Comparison of ENCODE assay signal across 1 cellular context in the genomic region with DNA sequence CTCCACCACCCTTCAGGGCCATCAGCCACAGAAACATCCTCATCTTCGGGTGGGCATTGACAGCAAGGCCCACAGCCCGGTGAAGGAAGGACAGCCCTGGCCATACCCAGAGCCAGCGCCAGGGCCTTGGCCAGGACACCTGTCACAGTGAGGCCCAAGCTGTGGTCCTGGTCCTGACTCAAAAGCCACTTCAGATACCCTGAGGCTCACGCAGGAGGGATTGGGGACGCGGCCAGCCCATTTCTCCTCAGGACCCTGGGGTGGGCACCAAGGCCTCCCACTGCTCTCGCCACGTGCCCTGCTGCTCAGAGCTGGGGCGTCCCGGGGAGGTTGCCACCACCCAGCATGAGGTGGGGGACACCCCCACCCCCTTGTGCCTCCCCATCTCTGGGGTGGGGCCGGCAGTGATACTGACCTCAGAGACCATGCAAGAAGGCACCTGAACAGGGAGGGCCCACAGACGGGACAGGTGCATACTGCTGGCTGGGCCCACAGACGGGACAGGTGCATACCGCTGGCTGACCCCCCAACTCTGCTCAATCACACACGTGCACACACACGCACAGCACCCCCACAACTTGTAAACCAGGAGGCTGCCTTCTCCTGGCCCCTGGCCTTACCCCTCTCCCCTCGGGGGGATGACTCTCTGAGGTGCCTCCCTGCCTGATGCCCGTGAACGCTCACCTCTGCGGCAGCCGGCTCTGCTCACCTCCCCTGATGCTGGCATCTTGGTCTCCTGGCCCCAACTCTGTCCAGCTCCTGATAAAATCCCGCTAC.
TF ChIP-seq lines count a peak whose summit lies in the region.

No MANE protein-coding gene starts in this region.

TF ChIP-seq in HEK293, 187 proteins besides CTCF, POLR2A, EP300 and RAD21 (continued from another document):
- no peak for TF ChIP-seq ZNF776 (tag by site-specific recombination; IDR thresholded peaks at IDR 0.05; ENCODE audit: borderline replicate concordance)
- TF ChIP-seq, protein P1, sequence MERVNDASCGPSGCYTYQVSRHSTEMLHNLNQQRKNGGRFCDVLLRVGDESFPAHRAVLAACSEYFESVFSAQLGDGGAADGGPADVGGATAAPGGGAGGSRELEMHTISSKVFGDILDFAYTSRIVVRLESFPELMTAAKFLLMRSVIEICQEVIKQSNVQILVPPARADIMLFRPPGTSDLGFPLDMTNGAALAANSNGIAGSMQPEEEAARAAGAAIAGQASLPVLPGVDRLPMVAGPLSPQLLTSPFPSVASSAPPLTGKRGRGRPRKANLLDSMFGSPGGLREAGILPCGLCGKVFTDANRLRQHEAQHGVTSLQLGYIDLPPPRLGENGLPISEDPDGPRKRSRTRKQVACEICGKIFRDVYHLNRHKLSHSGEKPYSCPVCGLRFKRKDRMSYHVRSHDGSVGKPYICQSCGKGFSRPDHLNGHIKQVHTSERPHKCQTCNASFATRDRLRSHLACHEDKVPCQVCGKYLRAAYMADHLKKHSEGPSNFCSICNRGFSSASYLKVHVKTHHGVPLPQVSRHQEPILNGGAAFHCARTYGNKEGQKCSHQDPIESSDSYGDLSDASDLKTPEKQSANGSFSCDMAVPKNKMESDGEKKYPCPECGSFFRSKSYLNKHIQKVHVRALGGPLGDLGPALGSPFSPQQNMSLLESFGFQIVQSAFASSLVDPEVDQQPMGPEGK (tag by site-specific recombination; IDR thresholded peaks at IDR 0.05), result peak; percentile 37; the same call in 1 of the 2 replicates
- no peak for TF ChIP-seq IKZF3 (tag by site-specific recombination; IDR thresholded peaks at IDR 0.05)
- no peak for TF ChIP-seq ZNF626 (tag by site-specific recombination; IDR thresholded peaks at IDR 0.05)
- no peak for TF ChIP-seq GFI1B (tag by site-specific recombination; IDR thresholded peaks at IDR 0.05)
- TF ChIP-seq ZNF561 (tag by site-specific recombination; IDR thresholded peaks at IDR 0.05; ENCODE audit: borderline replicate concordance), result no peak
- TF ChIP-seq ZNF514 (tag by site-specific recombination; IDR thresholded peaks at IDR 0.05), result no peak
- TF ChIP-seq, protein P2, sequence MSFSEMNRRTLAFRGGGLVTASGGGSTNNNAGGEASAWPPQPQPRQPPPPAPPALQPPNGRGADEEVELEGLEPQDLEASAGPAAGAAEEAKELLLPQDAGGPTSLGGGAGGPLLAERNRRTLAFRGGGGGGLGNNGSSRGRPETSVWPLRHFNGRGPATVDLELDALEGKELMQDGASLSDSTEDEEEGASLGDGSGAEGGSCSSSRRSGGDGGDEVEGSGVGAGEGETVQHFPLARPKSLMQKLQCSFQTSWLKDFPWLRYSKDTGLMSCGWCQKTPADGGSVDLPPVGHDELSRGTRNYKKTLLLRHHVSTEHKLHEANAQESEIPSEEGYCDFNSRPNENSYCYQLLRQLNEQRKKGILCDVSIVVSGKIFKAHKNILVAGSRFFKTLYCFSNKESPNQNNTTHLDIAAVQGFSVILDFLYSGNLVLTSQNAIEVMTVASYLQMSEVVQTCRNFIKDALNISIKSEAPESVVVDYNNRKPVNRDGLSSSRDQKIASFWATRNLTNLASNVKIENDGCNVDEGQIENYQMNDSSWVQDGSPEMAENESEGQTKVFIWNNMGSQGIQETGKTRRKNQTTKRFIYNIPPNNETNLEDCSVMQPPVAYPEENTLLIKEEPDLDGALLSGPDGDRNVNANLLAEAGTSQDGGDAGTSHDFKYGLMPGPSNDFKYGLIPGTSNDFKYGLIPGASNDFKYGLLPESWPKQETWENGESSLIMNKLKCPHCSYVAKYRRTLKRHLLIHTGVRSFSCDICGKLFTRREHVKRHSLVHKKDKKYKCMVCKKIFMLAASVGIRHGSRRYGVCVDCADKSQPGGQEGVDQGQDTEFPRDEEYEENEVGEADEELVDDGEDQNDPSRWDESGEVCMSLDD (tag by site-specific recombination; IDR thresholded peaks at IDR 0.05), result 0 out of 2 replicates have a peak, but pooled peaks have one; percentile 16
- no peak for TF ChIP-seq ZNF394 (tag by site-specific recombination; IDR thresholded peaks at IDR 0.05; ENCODE audit: borderline replicate concordance)
- TF ChIP-seq ZIC2 (tag by site-specific recombination; IDR thresholded peaks at IDR 0.05), result no peak
- no peak for TF ChIP-seq ZNF837 (tag by site-specific recombination; IDR thresholded peaks at IDR 0.05)
- TF ChIP-seq ZNF501 (tag by site-specific recombination; IDR thresholded peaks at IDR 0.05), result no peak
- TF ChIP-seq, protein P3, sequence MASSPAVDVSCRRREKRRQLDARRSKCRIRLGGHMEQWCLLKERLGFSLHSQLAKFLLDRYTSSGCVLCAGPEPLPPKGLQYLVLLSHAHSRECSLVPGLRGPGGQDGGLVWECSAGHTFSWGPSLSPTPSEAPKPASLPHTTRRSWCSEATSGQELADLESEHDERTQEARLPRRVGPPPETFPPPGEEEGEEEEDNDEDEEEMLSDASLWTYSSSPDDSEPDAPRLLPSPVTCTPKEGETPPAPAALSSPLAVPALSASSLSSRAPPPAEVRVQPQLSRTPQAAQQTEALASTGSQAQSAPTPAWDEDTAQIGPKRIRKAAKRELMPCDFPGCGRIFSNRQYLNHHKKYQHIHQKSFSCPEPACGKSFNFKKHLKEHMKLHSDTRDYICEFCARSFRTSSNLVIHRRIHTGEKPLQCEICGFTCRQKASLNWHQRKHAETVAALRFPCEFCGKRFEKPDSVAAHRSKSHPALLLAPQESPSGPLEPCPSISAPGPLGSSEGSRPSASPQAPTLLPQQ (tag by site-specific recombination; IDR thresholded peaks at IDR 0.05), result peak; percentile 81
- no peak for TF ChIP-seq ZNF302 (tag by site-specific recombination; IDR thresholded peaks at IDR 0.05; ENCODE audit: low read depth)
- no peak for TF ChIP-seq ZNF747 (tag by site-specific recombination; IDR thresholded peaks at IDR 0.05)
- TF ChIP-seq, protein P4, sequence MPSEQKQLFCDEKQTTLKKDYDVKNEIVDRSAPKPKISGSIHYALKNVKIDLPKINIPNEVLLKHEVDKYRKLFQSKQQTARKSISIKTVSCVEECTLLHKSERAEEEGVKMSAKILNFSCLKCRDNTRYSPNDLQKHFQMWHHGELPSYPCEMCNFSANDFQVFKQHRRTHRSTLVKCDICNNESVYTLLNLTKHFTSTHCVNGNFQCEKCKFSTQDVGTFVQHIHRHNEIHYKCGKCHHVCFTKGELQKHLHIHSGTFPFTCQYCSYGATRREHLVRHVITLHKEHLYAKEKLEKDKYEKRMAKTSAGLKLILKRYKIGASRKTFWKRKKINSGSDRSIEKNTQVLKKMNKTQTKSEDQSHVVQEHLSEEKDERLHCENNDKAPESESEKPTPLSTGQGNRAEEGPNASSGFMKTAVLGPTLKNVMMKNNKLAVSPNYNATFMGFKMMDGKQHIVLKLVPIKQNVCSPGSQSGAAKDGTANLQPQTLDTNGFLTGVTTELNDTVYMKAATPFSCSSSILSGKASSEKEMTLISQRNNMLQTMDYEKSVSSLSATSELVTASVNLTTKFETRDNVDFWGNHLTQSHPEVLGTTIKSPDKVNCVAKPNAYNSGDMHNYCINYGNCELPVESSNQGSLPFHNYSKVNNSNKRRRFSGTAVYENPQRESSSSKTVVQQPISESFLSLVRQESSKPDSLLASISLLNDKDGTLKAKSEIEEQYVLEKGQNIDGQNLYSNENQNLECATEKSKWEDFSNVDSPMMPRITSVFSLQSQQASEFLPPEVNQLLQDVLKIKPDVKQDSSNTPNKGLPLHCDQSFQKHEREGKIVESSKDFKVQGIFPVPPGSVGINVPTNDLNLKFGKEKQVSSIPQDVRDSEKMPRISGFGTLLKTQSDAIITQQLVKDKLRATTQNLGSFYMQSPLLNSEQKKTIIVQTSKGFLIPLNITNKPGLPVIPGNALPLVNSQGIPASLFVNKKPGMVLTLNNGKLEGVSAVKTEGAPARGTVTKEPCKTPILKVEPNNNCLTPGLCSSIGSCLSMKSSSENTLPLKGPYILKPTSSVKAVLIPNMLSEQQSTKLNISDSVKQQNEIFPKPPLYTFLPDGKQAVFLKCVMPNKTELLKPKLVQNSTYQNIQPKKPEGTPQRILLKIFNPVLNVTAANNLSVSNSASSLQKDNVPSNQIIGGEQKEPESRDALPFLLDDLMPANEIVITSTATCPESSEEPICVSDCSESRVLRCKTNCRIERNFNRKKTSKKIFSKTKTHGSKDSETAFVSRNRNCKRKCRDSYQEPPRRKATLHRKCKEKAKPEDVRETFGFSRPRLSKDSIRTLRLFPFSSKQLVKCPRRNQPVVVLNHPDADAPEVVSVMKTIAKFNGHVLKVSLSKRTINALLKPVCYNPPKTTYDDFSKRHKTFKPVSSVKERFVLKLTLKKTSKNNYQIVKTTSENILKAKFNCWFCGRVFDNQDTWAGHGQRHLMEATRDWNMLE (tag by site-specific recombination; conservative IDR thresholded peaks at IDR 0.05; ENCODE audit: low read depth), result no peak
- peak; percentile 72; the same call in 1 of the 2 replicates for TF ChIP-seq ZFP69B (tag by site-specific recombination; IDR thresholded peaks at IDR 0.05)
- 0 out of 2 replicates have a peak, but pooled peaks have one; percentile 19 for TF ChIP-seq GLIS2 (tag by site-specific recombination; IDR thresholded peaks at IDR 0.05)
